In genomic region chr21:21688877-21689276, GRCh38 we compare ENCODE assay signal across 11 cellular contexts.
DNase-seq lines count a peak whose midpoint lies in the region; ATAC-seq, FAIRE-seq and TF ChIP-seq lines count a peak whose summit lies in the region.
"Had no signal": no experiment of that assay in that cellular context is flagged by ENCODE, and none has a peak within 500 bp of the region (broad histone marks: within the 10 kb centered on the region; RNA-seq: fewer than 3 reads in every experiment).

No MANE protein-coding gene starts in this region.

- H3K27ac ChIP-seq in A673 (ENCODE audit: low read depth, low read length, poor library complexity, severe bottlenecking) (no peak overlapping the region), OCI-LY7 (ENCODE audit: low read depth, low read length, poor library complexity, severe bottlenecking) (no peak overlapping the region), small intestine (ENCODE audit: low read depth in 1 of 2, low read length in 1 of 2) (no peak overlapping the region)

- no peak for ATAC-seq in HG02763 (IDR thresholded peaks at IDR 0.05; ENCODE audit: unreplicated experiment)

- H3K4me3 ChIP-seq in A673 (ENCODE audit: low read depth, low read length, poor library complexity, severe bottlenecking) = no peak overlapping the region
- no peak overlapping the region for H3K4me3 ChIP-seq in OCI-LY7 (ENCODE audit: low read depth, low read length, poor library complexity, severe bottlenecking)
- H3K4me3 ChIP-seq in small intestine (ENCODE audit: low read depth in 1 of 2, low read length in 2 of 2) = no peak overlapping the region

- H3K4me2 ChIP-seq in OCI-LY7 (ENCODE audit: low read length) = no peak overlapping the region

- peaks cover 13% of the 10 kb centered on the region for H3K4me1 ChIP-seq in A673 (ENCODE audit: insufficient read depth, low read length, poor library complexity, severe bottlenecking)
- no peaks in the 10 kb centered on the region for H3K4me1 ChIP-seq in OCI-LY7 (ENCODE audit: insufficient read depth, low read length, poor library complexity, severe bottlenecking)
- no peaks in the 10 kb centered on the region for H3K4me1 ChIP-seq in small intestine (ENCODE audit: control insufficient read depth in 2 of 2, insufficient read depth in 1 of 2, low read depth in 1 of 2, low read length in 1 of 2)

- peak; percentile 82 for TF ChIP-seq CTCF in A673 (conservative IDR thresholded peaks at IDR 0.05; ENCODE audit: low read depth, low read length)
- 0 out of 2 replicates have a peak, but pooled peaks have one; percentile 20 for TF ChIP-seq CTCF in OCI-LY7 (conservative IDR thresholded peaks at IDR 0.05; ENCODE audit: low read length)
- TF ChIP-seq CTCF in GM13976 (IDR thresholded peaks at IDR 0.05; ENCODE audit: borderline replicate concordance, control extremely low read depth, extremely low read depth, insufficient read depth, missing control alignments) = no peak

- in situ Hi-C loops in GM13976 (cut with MboI; ENCODE audit: low sequenced_read_pairs, unreplicated experiment) = no loop called here

- H3K9me3 ChIP-seq in A673 (ENCODE audit: low read depth, low read length, poor library complexity, severe bottlenecking) = no peaks in the 10 kb centered on the region
- peaks cover 26% of the 10 kb centered on the region for H3K9me3 ChIP-seq in OCI-LY7 (ENCODE audit: low read length)
- peaks cover 2% of the 10 kb centered on the region for H3K9me3 ChIP-seq in small intestine (ENCODE audit: control insufficient read depth, low read depth)

- no peak overlapping the region for H2AFZ ChIP-seq in OCI-LY7 (ENCODE audit: low read length)

- no peaks in the 10 kb centered on the region for H3K9me2 ChIP-seq in OCI-LY7 (ENCODE audit: insufficient read depth, low read length)

- no peaks in the 10 kb centered on the region for H3K79me2 ChIP-seq in OCI-LY7 (ENCODE audit: insufficient read depth, low read depth, low read length)

- CTCF ChIA-PET in A673 (lab: Charles Lee) (interaction anchor here (0.7 kb wide), 1 partner anchor 799 kb away, joined by 3 read pairs; no protein-coding TSS in a partner anchor), OCI-LY7 (lab: Charles Lee; ENCODE audit: unreplicated experiment) (no interaction called here)

- POLR2A ChIA-PET in A673 (lab: Charles Lee; ENCODE audit: low non-redundant PET) (no interaction called here), OCI-LY7 (lab: Charles Lee) (no interaction called here)

- intact Hi-C loops in A673 (cut with micrococcal nuclease; ENCODE audit: unreplicated experiment) (loop anchor here (2.0 to 5.0 kb wide), 3 partner anchors 456 to 687 kb away; no protein-coding TSS in a partner anchor), OCI-LY7 (cut with micrococcal nuclease; ENCODE audit: unreplicated experiment) (no loop called here)

- H4K20me1 ChIP-seq in OCI-LY7 (ENCODE audit: insufficient read depth, low read length) = no peaks in the 10 kb centered on the region

- H3K27me3 ChIP-seq in A673 (replicated peaks; ENCODE audit: insufficient read depth, low read depth, low read length, poor library complexity) (no peaks in the 10 kb centered on the region), small intestine (ENCODE audit: control insufficient read depth in 2 of 2, insufficient read depth in 2 of 2, low read length in 2 of 2) (no peaks in the 10 kb centered on the region)

- DNase-seq in A673 (ENCODE audit: low spot score) = peak; percentile 72
- DNase-seq in H4 (ENCODE audit: low spot score) = peak; percentile 40
- no peak for DNase-seq in OCI-LY7 (ENCODE audit: low spot score)
- peak; percentile 27 for DNase-seq in fibroblast of peridontal ligament (ENCODE audit: extremely low read depth)
- DNase-seq in dedifferentiated amniotic fluid mesenchymal stem cell (ENCODE audit: extremely low spot score) = no peak
- DNase-seq in small intestine = no peak
- no peak for DNase-seq in GM13976 (ENCODE audit: low spot score)
- DNase-seq: activated B cell treated with CpG ODN at 0.5 μM for 24 hours, aorta, GF-D8 had no signal

- WGBS in small intestine, 3 donors = 46 to 63% (median 51%) methylated on average over 9 of the region's 9 CpGs

- FAIRE-seq in small intestine (lab: Jason Lieb, UNC) = no peak

- no TSS peak for BruUV-seq in A673 (replicated peaks; lab: Mats Ljungman, UMichigan)
- BruUV-seq in OCI-LY7 (replicated peaks; lab: Mats Ljungman, UMichigan) = no TSS peak

- H3K36me3 ChIP-seq in A673 (ENCODE audit: insufficient read depth, low read length, poor library complexity, severe bottlenecking) (no peaks in the 10 kb centered on the region), OCI-LY7 (ENCODE audit: insufficient read depth, low read length) (no peaks in the 10 kb centered on the region), small intestine (ENCODE audit: control insufficient read depth in 2 of 2, insufficient read depth in 2 of 2, low read length in 2 of 2) (no peaks in the 10 kb centered on the region)

Comparison
In these comparisons a context has a peak if more than half of its experiments do, and no peak if none do; other contexts are left out.
1. DNase-seq: peak in A673 (single experiment), H4 (single experiment) and fibroblast of peridontal ligament (single experiment); none in OCI-LY7 (single experiment), dedifferentiated amniotic fluid mesenchymal stem cell (single experiment), small intestine (single experiment) and GM13976 (single experiment).